ENCODE assay signal across 11 cellular contexts in genomic region chrX:150690126-150690525, GRCh38. TPM values are rescaled to one million over a fixed set of nuclear protein-coding genes. Genes with fewer than 3 reads are reported as not detected.
DNase-seq lines count a peak whose midpoint lies in the region; ATAC-seq lines count a peak whose summit lies in the region.
"Had no signal": no experiment of that assay in that cellular context is flagged by ENCODE, and none has a peak within 500 bp of the region (broad histone marks: within the 10 kb centered on the region; RNA-seq: fewer than 3 reads in every experiment).

No MANE protein-coding gene starts in this region.

- no peak overlapping the region for H3K4me2 ChIP-seq in mesenchymal stem cell (ENCODE audit: low read length, poor library complexity, severe bottlenecking)

- H3K4me3 Mint-ChIP-seq in activated naive CD8-positive, alpha-beta T cell treated with anti-CD3 and anti-CD28 coated beads for 36 hours = no peak overlapping the region
- H3K4me3 Mint-ChIP-seq: T-helper 1 cell treated with Interleukin-12 subunit alpha and Interleukin-12 subunit beta and Interleukin-4 antibody, amounts not matched to agents 30 μg/mL and 1 μg/mL, for 36 hours had no signal

- H3K36me3 ChIP-seq in mesenchymal stem cell (ENCODE audit: control insufficient read depth in 1 of 2, insufficient read depth in 2 of 2, low read depth in 1 of 2, low read length in 2 of 2) = peaks cover 0 to 3% of the 10 kb centered on the region in 2 experiments
- H3K36me3 ChIP-seq: cardiac muscle cell, right atrium auricular region had no signal

- peak overlapping the region; percentile 42 for H3K27ac Mint-ChIP-seq in activated naive CD8-positive, alpha-beta T cell treated with anti-CD3 and anti-CD28 coated beads for 36 hours
- H3K27ac Mint-ChIP-seq: T-helper 1 cell treated with Interleukin-12 subunit alpha and Interleukin-12 subunit beta and Interleukin-4 antibody, amounts not matched to agents 30 μg/mL and 1 μg/mL, for 36 hours had no signal

- H4K91ac ChIP-seq in mesenchymal stem cell (ENCODE audit: low read length) = no peak overlapping the region

- ATAC-seq in GM21423 (IDR thresholded peaks at IDR 0.05; ENCODE audit: unreplicated experiment) = no peak
- no peak for ATAC-seq in HG02759 (IDR thresholded peaks at IDR 0.05; ENCODE audit: unreplicated experiment)

- H3K9me3 Mint-ChIP-seq in activated naive CD8-positive, alpha-beta T cell treated with anti-CD3 and anti-CD28 coated beads for 36 hours = no peaks in the 10 kb centered on the region

- H2BK15ac ChIP-seq in mesenchymal stem cell (ENCODE audit: low read depth, poor library complexity, severe bottlenecking) = no peak overlapping the region

- no peak overlapping the region for H2AFZ ChIP-seq in mesenchymal stem cell (ENCODE audit: low read depth, low read length)

- H2AK5ac ChIP-seq in mesenchymal stem cell (ENCODE audit: low read length, severe bottlenecking) = peak overlapping the region; percentile 54

- H3K14ac ChIP-seq in mesenchymal stem cell (ENCODE audit: low read length in 2 of 2) = no peak overlapping the region

- H3K27me3 Mint-ChIP-seq in activated naive CD8-positive, alpha-beta T cell treated with anti-CD3 and anti-CD28 coated beads for 36 hours = no peaks in the 10 kb centered on the region

- DNase-seq in COLO829 (ENCODE audit: low spot score) = peak; percentile 17
- peak; percentile 90 for DNase-seq in LHCN-M2 (ENCODE audit: low read depth)
- no peak for DNase-seq in activated naive CD8-positive, alpha-beta T cell treated with anti-CD3 and anti-CD28 coated beads for 36 hours
- DNase-seq in mesenchymal stem cell = peak; percentile 59
- DNase-seq in iPS-NIHi7 (ENCODE audit: extremely low spot score) = no peak
- DNase-seq: stimulated activated naive CD4-positive, alpha-beta T cell had no signal

- H3K23ac ChIP-seq in mesenchymal stem cell (ENCODE audit: low read length in 2 of 2) = no peak overlapping the region

- no peak overlapping the region for H4K8ac ChIP-seq in mesenchymal stem cell (ENCODE audit: low read length)

- peaks cover 31% of the 10 kb centered on the region for H3K9me3 ChIP-seq in mesenchymal stem cell (ENCODE audit: control insufficient read depth, low read length)
- H3K9me3 ChIP-seq: right atrium auricular region had no signal

- H3K18ac ChIP-seq in mesenchymal stem cell (ENCODE audit: low read depth in 1 of 2, low read length in 2 of 2) = no peak overlapping the region

- H3K27ac ChIP-seq in mesenchymal stem cell (ENCODE audit: low read length, poor library complexity, severe bottlenecking) = peak overlapping the region; percentile 75
- H3K27ac ChIP-seq: cardiac muscle cell, right atrium auricular region had no signal

- H3K4me3 ChIP-seq in mesenchymal stem cell (ENCODE audit: insufficient read depth in 1 of 2, low read depth in 1 of 2, low read length in 2 of 2) = no peak overlapping the region
- H3K4me3 ChIP-seq: cardiac muscle cell, right atrium auricular region had no signal

- no peak overlapping the region for H3K9ac ChIP-seq in mesenchymal stem cell (ENCODE audit: low read length)

- no peaks in the 10 kb centered on the region for H3K27me3 ChIP-seq in mesenchymal stem cell (ENCODE audit: control insufficient read depth in 1 of 2, insufficient read depth in 1 of 2, low read length in 2 of 2)
- H3K27me3 ChIP-seq: cardiac muscle cell, right atrium auricular region had no signal

- H3K4me1 Mint-ChIP-seq in activated naive CD8-positive, alpha-beta T cell treated with anti-CD3 and anti-CD28 coated beads for 36 hours = peaks cover 37% of the 10 kb centered on the region

- H3K4ac ChIP-seq in mesenchymal stem cell (ENCODE audit: low read depth in 1 of 2, low read length in 2 of 2) = no peak overlapping the region

- H3K79me1 ChIP-seq in mesenchymal stem cell (replicated peaks; ENCODE audit: low read length, poor library complexity, severe bottlenecking) = no peaks in the 10 kb centered on the region

- no peak overlapping the region for H2BK5ac ChIP-seq in mesenchymal stem cell (ENCODE audit: low read depth, low read length, poor library complexity, severe bottlenecking)

- H2BK12ac ChIP-seq in mesenchymal stem cell (ENCODE audit: low read length in 2 of 2) = no peak overlapping the region

- peaks cover 8% of the 10 kb centered on the region for H3K36me3 Mint-ChIP-seq in activated naive CD8-positive, alpha-beta T cell treated with anti-CD3 and anti-CD28 coated beads for 36 hours

- H2BK120ac ChIP-seq in mesenchymal stem cell (ENCODE audit: low read depth, low read length) = no peak overlapping the region

- H3K4me1 ChIP-seq in mesenchymal stem cell (ENCODE audit: control insufficient read depth, insufficient read depth, low read depth, low read length) = peaks cover 7% of the 10 kb centered on the region
- H3K4me1 ChIP-seq: right atrium auricular region had no signal

RNA-seq across cellular contexts. Expression of gene MTMR1, which starts 3.1 kb away (rescaled TPM):
- 13.3 and 14.1 TPM in 2 replicates for total RNA-seq in LHCN-M2 (2014; rRNA removed)
- polyA plus RNA-seq in LHCN-M2 (2012) = 8.1 TPM
- 10 to 100 TPM; 39.8 to 41.4 TPM for total RNA-seq in activated naive CD8-positive, alpha-beta T cell treated with anti-CD3 and anti-CD28 coated beads for 36 hours
- polyA plus RNA-seq in mesenchymal stem cell (2013, experiment 1 of 2) = 14.3 TPM
- 14.2 TPM for polyA plus RNA-seq in mesenchymal stem cell (2013, experiment 2 of 2)

Comparison
In these comparisons a context has a peak if more than half of its experiments do, and no peak if none do; other contexts are left out.
1. DNase-seq: peak in COLO829 (single experiment), LHCN-M2 (single experiment) and mesenchymal stem cell (single experiment); none in activated naive CD8-positive, alpha-beta T cell treated with anti-CD3 and anti-CD28 coated beads for 36 hours (single experiment) and iPS-NIHi7 (single experiment).